16 cellular contexts compared by ENCODE assay signal in the genomic region with DNA sequence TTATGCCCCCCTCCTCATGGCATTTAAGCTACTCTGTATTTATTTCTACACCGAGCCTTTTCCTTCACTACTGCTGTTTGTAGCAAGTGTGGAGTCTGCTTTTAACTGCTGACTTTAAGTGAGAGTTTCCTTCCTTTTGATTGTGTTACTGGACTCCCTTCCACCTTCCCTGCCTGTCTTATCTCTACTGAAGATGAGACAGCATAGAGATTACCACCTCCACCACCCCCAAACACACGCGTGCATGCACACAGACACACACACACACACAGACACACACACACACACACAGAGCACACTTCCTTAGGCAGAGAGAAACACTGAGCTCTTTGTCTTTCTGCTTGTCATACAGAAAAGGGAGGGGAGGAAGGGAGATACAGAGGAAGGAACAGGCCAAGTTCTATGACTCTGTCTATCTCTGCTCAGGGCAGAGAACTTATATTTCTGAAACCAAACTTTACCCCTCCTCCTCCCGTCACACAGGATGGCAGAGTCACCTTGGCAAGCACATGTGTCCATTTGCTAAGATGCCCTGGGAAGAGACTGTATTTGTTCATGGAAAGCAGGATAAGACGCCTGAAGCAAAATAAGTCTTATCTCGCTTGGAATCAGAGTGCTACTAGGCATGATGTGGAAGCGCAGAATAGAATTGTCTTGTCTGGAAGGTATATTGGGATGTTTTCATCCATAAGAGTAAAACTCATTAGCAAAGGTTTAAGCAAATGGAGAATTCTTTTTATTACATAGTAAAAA.
DNase-seq lines count a peak whose midpoint lies in the region; TF ChIP-seq lines count a peak whose summit lies in the region.
"Had no signal": no experiment of that assay in that cellular context is flagged by ENCODE, and none has a peak within 500 bp of the region (broad histone marks: within the 10 kb centered on the region; RNA-seq: fewer than 3 reads in every experiment).

No MANE protein-coding gene starts in this region.

- no peak overlapping the region for H3K4me3 ChIP-seq in neuronal stem cell (ENCODE audit: low read length in 2 of 2)
- H3K4me3 ChIP-seq: psoas muscle had no signal

- H3K79me1 ChIP-seq in neuronal stem cell (ENCODE audit: low read depth, low read length): no peaks in the 10 kb centered on the region

- peak overlapping the region; percentile 77 for H3K4me3 Mint-ChIP-seq in endothelial cell (ENCODE audit: unreplicated experiment)
- H3K4me3 Mint-ChIP-seq: activated CD8-positive, alpha-beta T cell treated with anti-CD3 and anti-CD28 coated beads for 36 hours; IgD-negative memory B cell; stimulated activated naive B cell treated with anti-CD40 and anti-IgM and Interleukin-4, amounts not matched to agents 10 μg/mL and 1 μg/mL and 100 μg/mL, for 72 hours had no signal

- H3K27ac Mint-ChIP-seq in endothelial cell (ENCODE audit: unreplicated experiment): peak overlapping the region; percentile 98
- H3K27ac Mint-ChIP-seq: activated CD8-positive, alpha-beta T cell treated with anti-CD3 and anti-CD28 coated beads for 36 hours; IgD-negative memory B cell; stimulated activated naive B cell treated with anti-CD40 and anti-IgM and Interleukin-4, amounts not matched to agents 10 μg/mL and 1 μg/mL and 100 μg/mL, for 72 hours had no signal

- no peak overlapping the region for H3K27ac ChIP-seq in neuronal stem cell (replicated peaks; ENCODE audit: low read length)
- H3K27ac ChIP-seq: psoas muscle had no signal

- H3K9ac ChIP-seq in neuronal stem cell (ENCODE audit: low read depth, low read length, poor library complexity): no peak overlapping the region

- H2AK5ac ChIP-seq in neuronal stem cell (ENCODE audit: low read depth, low read length): no peak overlapping the region

- no peak overlapping the region for H2BK5ac ChIP-seq in neuronal stem cell (ENCODE audit: low read length)

- H3K4me2 ChIP-seq in neuronal stem cell (ENCODE audit: insufficient read depth, low read length, poor library complexity, severe bottlenecking): no peak overlapping the region

- no peak overlapping the region for H3K23ac ChIP-seq in neuronal stem cell (ENCODE audit: low read depth, low read length, poor library complexity)

- H3K9me3 ChIP-seq in neuronal stem cell (replicated peaks in 1 of 2; ENCODE audit: control insufficient read depth in 2 of 2, insufficient read depth in 1 of 2, low read depth in 1 of 2, low read length in 2 of 2): peaks cover 0 to 2% of the 10 kb centered on the region in 2 donors
- H3K9me3 ChIP-seq: psoas muscle had no signal

- H3K27me3 ChIP-seq in neuronal stem cell (ENCODE audit: control insufficient read depth in 3 of 3, insufficient read depth in 3 of 3, low read depth in 1 of 3, low read length in 3 of 3): no peaks in the 10 kb centered on the region

- H3K4ac ChIP-seq in neuronal stem cell (ENCODE audit: low read length): no peak overlapping the region

- H4K8ac ChIP-seq in neuronal stem cell (ENCODE audit: low read depth, low read length): no peak overlapping the region

- no peak overlapping the region for H3K14ac ChIP-seq in neuronal stem cell (ENCODE audit: low read length)

- no peak overlapping the region for H2BK15ac ChIP-seq in neuronal stem cell (ENCODE audit: low read length)

- peaks cover 29% of the 10 kb centered on the region for H3K4me1 Mint-ChIP-seq in endothelial cell (ENCODE audit: unreplicated experiment)
- H3K4me1 Mint-ChIP-seq: stimulated activated naive B cell treated with anti-CD40 and anti-IgM and Interleukin-4, amounts not matched to agents 10 μg/mL and 1 μg/mL and 100 μg/mL, for 72 hours had no signal

- H3K27me3 Mint-ChIP-seq in endothelial cell (ENCODE audit: unreplicated experiment): no peaks in the 10 kb centered on the region
- H3K27me3 Mint-ChIP-seq: IgD-negative memory B cell; stimulated activated naive B cell treated with anti-CD40 and anti-IgM and Interleukin-4, amounts not matched to agents 10 μg/mL and 1 μg/mL and 100 μg/mL, for 72 hours had no signal

- in situ Hi-C loops in Caki2 (cut with HindIII; ENCODE audit: low pct_unique_long_range_greater_than_20kb, low sequenced_read_pairs): no loop called here

- no peak for TF ChIP-seq CTCF in endothelial cell (IDR thresholded peaks at IDR 0.05; ENCODE audit: unreplicated experiment)

- no peak overlapping the region for H2BK120ac ChIP-seq in neuronal stem cell (ENCODE audit: low read depth, low read length)

- no peaks in the 10 kb centered on the region for H3K4me1 ChIP-seq in neuronal stem cell (ENCODE audit: control insufficient read depth in 2 of 2, insufficient read depth in 1 of 2, low read depth in 1 of 2, low read length in 2 of 2)
- H3K4me1 ChIP-seq: psoas muscle had no signal

- H2BK12ac ChIP-seq in neuronal stem cell (ENCODE audit: low read length): no peak overlapping the region

- WGBS in neuronal stem cell (ENCODE audit: extremely low coverage in 2 of 2, insufficient read length in 2 of 2, insufficient replicate concordance in 1 of 2), 2 donors: no CpG with 5 or more reads among the region's 7 CpGs

- H3K36me3 ChIP-seq in neuronal stem cell (replicated peaks in 1 of 2; ENCODE audit: control insufficient read depth in 2 of 2, insufficient read depth in 2 of 2, low read length in 2 of 2): no peaks in the 10 kb centered on the region

- no peak overlapping the region for H3K18ac ChIP-seq in neuronal stem cell (ENCODE audit: low read length)

- no peaks in the 10 kb centered on the region for H3K9me3 Mint-ChIP-seq in endothelial cell (ENCODE audit: unreplicated experiment)
- H3K9me3 Mint-ChIP-seq: activated CD8-positive, alpha-beta T cell treated with anti-CD3 and anti-CD28 coated beads for 36 hours; IgD-negative memory B cell; stimulated activated naive B cell treated with anti-CD40 and anti-IgM and Interleukin-4, amounts not matched to agents 10 μg/mL and 1 μg/mL and 100 μg/mL, for 72 hours had no signal

- no peaks in the 10 kb centered on the region for H3K36me3 Mint-ChIP-seq in endothelial cell (ENCODE audit: low read depth, unreplicated experiment)
- H3K36me3 Mint-ChIP-seq: IgD-negative memory B cell; stimulated activated naive B cell treated with anti-CD40 and anti-IgM and Interleukin-4, amounts not matched to agents 10 μg/mL and 1 μg/mL and 100 μg/mL, for 72 hours had no signal

- peak; percentile 17 for DNase-seq in Caki2 (ENCODE audit: low read depth)
- DNase-seq in NCI-H526 (lab: John Stamatoyannopoulos, UW): peak; percentile 87 to 92
- peak; percentile 4 for DNase-seq in endothelial cell (ENCODE audit: low spot score)
- DNase-seq in neuronal stem cell (ENCODE audit: low spot score): no peak
- no peak for DNase-seq in NCI-H2196 treated with DMSO at 0.1 percent for 48 hours (lab: John Stamatoyannopoulos, UW; ENCODE audit: unreplicated experiment)
- no peak for DNase-seq in HuH-7 (ENCODE audit: low spot score)
- DNase-seq in T-helper 2 cell: no peak
- DNase-seq in SKM-1 treated with dmso at 0.1 percent for 144 hours (lab: John Stamatoyannopoulos, UW; ENCODE audit: unreplicated experiment): no peak
- DNase-seq: activated CD8-positive, alpha-beta T cell treated with anti-CD3 and anti-CD28 coated beads for 36 hours; activated effector memory CD4-positive, alpha-beta T cell treated with anti-CD3 and anti-CD28 coated beads, Interleukin-2, amount 50 U/mL, for 16 hours; mesendoderm; NCI-H2081 treated with DMSO at 0.1 percent for 48 hours; psoas muscle; stimulated activated CD4-positive, alpha-beta T cell treated with anti-CD3 and anti-CD28 coated beads, Interleukin-4, amount 100 ng/mL, for 24 hours; stimulated activated naive B cell treated with anti-CD40 and anti-IgM and Interleukin-4, amounts not matched to agents 10 μg/mL and 1 μg/mL and 100 μg/mL, for 72 hours had no signal

- peak overlapping the region; percentile 82 for H2AFZ ChIP-seq in neuronal stem cell (ENCODE audit: low read length)

- H4K91ac ChIP-seq in neuronal stem cell (ENCODE audit: low read depth, low read length, poor library complexity): no peak overlapping the region

Comparison
In these comparisons a context has a peak if more than half of its experiments do, and no peak if none do; other contexts are left out.
1. DNase-seq: peak in Caki2 (single experiment), NCI-H526 (2 of 2) and endothelial cell (single experiment); none in neuronal stem cell (single experiment), NCI-H2196 treated with DMSO at 0.1 percent for 48 hours (single experiment), HuH-7 (single experiment), T-helper 2 cell (0 of 5) and SKM-1 treated with dmso at 0.1 percent for 144 hours (single experiment).